1 cellular context compared by ENCODE assay signal in the genomic region with DNA sequence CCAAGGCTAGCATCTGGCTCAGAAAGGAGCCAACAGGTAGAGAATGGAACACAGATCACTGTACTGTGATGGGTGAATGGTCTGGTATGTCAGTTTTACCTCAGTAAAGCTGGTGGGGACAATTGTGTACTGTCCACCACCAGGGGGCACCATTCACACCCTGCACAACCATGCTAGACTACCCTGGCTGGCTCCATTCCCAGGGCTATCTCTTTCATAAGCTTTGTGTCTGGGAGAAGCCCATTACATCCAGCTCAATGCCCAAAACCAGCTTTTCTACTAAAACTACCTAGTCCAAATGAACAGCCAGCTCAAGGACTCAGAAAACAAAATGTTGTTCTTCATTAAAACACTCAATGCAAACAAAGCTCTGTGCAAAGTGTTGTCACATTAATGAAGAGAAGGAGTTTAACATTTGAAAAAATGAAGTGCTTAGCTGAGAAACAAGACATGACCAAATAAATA.
A peak's percentile ranks its signal among the peaks of the same experiment; 100 is the strongest.
TF ChIP-seq lines count a peak whose summit lies in the region.

No MANE protein-coding gene starts in this region.

TF ChIP-seq in HepG2, 621 proteins besides CTCF, POLR2A, EP300 and RAD21 (continued from another document):
- TF ChIP-seq, protein P1, sequence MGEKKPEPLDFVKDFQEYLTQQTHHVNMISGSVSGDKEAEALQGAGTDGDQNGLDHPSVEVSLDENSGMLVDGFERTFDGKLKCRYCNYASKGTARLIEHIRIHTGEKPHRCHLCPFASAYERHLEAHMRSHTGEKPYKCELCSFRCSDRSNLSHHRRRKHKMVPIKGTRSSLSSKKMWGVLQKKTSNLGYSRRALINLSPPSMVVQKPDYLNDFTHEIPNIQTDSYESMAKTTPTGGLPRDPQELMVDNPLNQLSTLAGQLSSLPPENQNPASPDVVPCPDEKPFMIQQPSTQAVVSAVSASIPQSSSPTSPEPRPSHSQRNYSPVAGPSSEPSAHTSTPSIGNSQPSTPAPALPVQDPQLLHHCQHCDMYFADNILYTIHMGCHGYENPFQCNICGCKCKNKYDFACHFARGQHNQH (CRISPR knock-in tag; IDR thresholded peaks at IDR 0.05), result 0 out of 2 replicates have a peak, but pooled peaks have one; percentile 26
- TF ChIP-seq KDM5B (CRISPR knock-in tag; IDR thresholded peaks at IDR 0.05; ENCODE audit: borderline replicate concordance) (no peak), BCL6 (CRISPR knock-in tag; IDR thresholded peaks at IDR 0.05) (peak; percentile 34; the same call in 1 of the 2 replicates), ZFP90 (CRISPR knock-in tag; IDR thresholded peaks at IDR 0.05; ENCODE audit: borderline replicate concordance) (no peak), ETV5 (CRISPR knock-in tag; IDR thresholded peaks at IDR 0.05; ENCODE audit: borderline replicate concordance) (0 out of 2 replicates have a peak, but pooled peaks have one; percentile 14), MYC (CRISPR knock-in tag; IDR thresholded peaks at IDR 0.05; ENCODE audit: borderline replicate concordance) (no peak), ZNF331 (CRISPR knock-in tag; IDR thresholded peaks at IDR 0.05) (no peak), MIER2 (CRISPR knock-in tag; IDR thresholded peaks at IDR 0.05) (0 out of 2 replicates have a peak, but pooled peaks have one; percentile 49), NR1H2 (CRISPR knock-in tag; IDR thresholded peaks at IDR 0.05; ENCODE audit: borderline replicate concordance, low read depth) (no peak), AHR (CRISPR knock-in tag; IDR thresholded peaks at IDR 0.05) (no peak), ZNF747 (CRISPR knock-in tag; IDR thresholded peaks at IDR 0.05; ENCODE audit: borderline replicate concordance) (0 out of 2 replicates have a peak, but pooled peaks have one; percentile 35), ASH2L (IDR thresholded peaks at IDR 0.05; ENCODE audit: insufficient read length, low read depth, low read length) (peak; percentile 25), NR2F2 (IDR thresholded peaks at IDR 0.05; ENCODE audit: borderline replicate concordance, low read depth) (no peak), MAF1 (CRISPR knock-in tag; IDR thresholded peaks at IDR 0.05; ENCODE audit: borderline replicate concordance) (no peak), ISL2 (CRISPR knock-in tag; IDR thresholded peaks at IDR 0.05) (peak; percentile 30; the same call in 1 of the 2 replicates), ZNF792 (CRISPR knock-in tag; IDR thresholded peaks at IDR 0.05) (peak; percentile 44; the same call in 1 of the 2 replicates), FOXA1 (IDR thresholded peaks at IDR 0.05) (no peak), FOXA1 (CRISPR knock-in tag; IDR thresholded peaks at IDR 0.05) (no peak; the same call in 1 of the 2 replicates), ELF1 (CRISPR knock-in tag; IDR thresholded peaks at IDR 0.05) (no peak), ZNF850 (CRISPR knock-in tag; conservative IDR thresholded peaks at IDR 0.05) (no peak), CEBPG (CRISPR knock-in tag; IDR thresholded peaks at IDR 0.05) (peak; percentile 8; the same call in 1 of the 2 replicates), NR2F6 (IDR thresholded peaks at IDR 0.05) (no peak), NR2F6 (CRISPR knock-in tag; IDR thresholded peaks at IDR 0.05) (0 out of 2 replicates have a peak, but pooled peaks have one; percentile 8), RARA (CRISPR knock-in tag; IDR thresholded peaks at IDR 0.05) (0 out of 2 replicates have a peak, but pooled peaks have one; percentile 8), SOX6 (IDR thresholded peaks at IDR 0.05) (no peak), SOX6 (CRISPR knock-in tag; IDR thresholded peaks at IDR 0.05) (peak; percentile 39; the same call in 1 of the 2 replicates), GATAD2A (CRISPR knock-in tag; IDR thresholded peaks at IDR 0.05) (peak; percentile 79), FOSL2 (CRISPR knock-in tag; IDR thresholded peaks at IDR 0.05) (0 out of 2 replicates have a peak, but pooled peaks have one; percentile 39), STAG1 (CRISPR knock-in tag; IDR thresholded peaks at IDR 0.05) (peak; percentile 83), SMC3 (IDR thresholded peaks at IDR 0.05; ENCODE audit: low read length) (peak; percentile 95), ZSCAN20 (CRISPR knock-in tag; IDR thresholded peaks at IDR 0.05; ENCODE audit: borderline replicate concordance) (no peak), POGZ (CRISPR knock-in tag; IDR thresholded peaks at IDR 0.05) (0 out of 2 replicates have a peak, but pooled peaks have one; percentile 38)
- TF ChIP-seq, protein P2, sequence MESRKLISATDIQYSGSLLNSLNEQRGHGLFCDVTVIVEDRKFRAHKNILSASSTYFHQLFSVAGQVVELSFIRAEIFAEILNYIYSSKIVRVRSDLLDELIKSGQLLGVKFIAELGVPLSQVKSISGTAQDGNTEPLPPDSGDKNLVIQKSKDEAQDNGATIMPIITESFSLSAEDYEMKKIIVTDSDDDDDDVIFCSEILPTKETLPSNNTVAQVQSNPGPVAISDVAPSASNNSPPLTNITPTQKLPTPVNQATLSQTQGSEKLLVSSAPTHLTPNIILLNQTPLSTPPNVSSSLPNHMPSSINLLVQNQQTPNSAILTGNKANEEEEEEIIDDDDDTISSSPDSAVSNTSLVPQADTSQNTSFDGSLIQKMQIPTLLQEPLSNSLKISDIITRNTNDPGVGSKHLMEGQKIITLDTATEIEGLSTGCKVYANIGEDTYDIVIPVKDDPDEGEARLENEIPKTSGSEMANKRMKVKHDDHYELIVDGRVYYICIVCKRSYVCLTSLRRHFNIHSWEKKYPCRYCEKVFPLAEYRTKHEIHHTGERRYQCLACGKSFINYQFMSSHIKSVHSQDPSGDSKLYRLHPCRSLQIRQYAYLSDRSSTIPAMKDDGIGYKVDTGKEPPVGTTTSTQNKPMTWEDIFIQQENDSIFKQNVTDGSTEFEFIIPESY (CRISPR knock-in tag; IDR thresholded peaks at IDR 0.05), result 0 out of 2 replicates have a peak, but pooled peaks have one; percentile 46
- TF ChIP-seq, protein P3, sequence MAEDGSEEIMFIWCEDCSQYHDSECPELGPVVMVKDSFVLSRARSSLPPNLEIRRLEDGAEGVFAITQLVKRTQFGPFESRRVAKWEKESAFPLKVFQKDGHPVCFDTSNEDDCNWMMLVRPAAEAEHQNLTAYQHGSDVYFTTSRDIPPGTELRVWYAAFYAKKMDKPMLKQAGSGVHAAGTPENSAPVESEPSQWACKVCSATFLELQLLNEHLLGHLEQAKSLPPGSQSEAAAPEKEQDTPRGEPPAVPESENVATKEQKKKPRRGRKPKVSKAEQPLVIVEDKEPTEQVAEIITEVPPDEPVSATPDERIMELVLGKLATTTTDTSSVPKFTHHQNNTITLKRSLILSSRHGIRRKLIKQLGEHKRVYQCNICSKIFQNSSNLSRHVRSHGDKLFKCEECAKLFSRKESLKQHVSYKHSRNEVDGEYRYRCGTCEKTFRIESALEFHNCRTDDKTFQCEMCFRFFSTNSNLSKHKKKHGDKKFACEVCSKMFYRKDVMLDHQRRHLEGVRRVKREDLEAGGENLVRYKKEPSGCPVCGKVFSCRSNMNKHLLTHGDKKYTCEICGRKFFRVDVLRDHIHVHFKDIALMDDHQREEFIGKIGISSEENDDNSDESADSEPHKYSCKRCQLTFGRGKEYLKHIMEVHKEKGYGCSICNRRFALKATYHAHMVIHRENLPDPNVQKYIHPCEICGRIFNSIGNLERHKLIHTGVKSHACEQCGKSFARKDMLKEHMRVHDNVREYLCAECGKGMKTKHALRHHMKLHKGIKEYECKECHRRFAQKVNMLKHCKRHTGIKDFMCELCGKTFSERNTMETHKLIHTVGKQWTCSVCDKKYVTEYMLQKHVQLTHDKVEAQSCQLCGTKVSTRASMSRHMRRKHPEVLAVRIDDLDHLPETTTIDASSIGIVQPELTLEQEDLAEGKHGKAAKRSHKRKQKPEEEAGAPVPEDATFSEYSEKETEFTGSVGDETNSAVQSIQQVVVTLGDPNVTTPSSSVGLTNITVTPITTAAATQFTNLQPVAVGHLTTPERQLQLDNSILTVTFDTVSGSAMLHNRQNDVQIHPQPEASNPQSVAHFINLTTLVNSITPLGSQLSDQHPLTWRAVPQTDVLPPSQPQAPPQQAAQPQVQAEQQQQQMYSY (CRISPR knock-in tag; IDR thresholded peaks at IDR 0.05), result 0 out of 2 replicates have a peak, but pooled peaks have one; percentile 34
- TF ChIP-seq, protein P4, sequence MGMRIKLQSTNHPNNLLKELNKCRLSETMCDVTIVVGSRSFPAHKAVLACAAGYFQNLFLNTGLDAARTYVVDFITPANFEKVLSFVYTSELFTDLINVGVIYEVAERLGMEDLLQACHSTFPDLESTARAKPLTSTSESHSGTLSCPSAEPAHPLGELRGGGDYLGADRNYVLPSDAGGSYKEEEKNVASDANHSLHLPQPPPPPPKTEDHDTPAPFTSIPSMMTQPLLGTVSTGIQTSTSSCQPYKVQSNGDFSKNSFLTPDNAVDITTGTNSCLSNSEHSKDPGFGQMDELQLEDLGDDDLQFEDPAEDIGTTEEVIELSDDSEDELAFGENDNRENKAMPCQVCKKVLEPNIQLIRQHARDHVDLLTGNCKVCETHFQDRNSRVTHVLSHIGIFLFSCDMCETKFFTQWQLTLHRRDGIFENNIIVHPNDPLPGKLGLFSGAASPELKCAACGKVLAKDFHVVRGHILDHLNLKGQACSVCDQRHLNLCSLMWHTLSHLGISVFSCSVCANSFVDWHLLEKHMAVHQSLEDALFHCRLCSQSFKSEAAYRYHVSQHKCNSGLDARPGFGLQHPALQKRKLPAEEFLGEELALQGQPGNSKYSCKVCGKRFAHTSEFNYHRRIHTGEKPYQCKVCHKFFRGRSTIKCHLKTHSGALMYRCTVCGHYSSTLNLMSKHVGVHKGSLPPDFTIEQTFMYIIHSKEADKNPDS (CRISPR knock-in tag; IDR thresholded peaks at IDR 0.05), result no peak
